Comparison of ENCODE assay signal across 19 cellular contexts in the genomic region with DNA sequence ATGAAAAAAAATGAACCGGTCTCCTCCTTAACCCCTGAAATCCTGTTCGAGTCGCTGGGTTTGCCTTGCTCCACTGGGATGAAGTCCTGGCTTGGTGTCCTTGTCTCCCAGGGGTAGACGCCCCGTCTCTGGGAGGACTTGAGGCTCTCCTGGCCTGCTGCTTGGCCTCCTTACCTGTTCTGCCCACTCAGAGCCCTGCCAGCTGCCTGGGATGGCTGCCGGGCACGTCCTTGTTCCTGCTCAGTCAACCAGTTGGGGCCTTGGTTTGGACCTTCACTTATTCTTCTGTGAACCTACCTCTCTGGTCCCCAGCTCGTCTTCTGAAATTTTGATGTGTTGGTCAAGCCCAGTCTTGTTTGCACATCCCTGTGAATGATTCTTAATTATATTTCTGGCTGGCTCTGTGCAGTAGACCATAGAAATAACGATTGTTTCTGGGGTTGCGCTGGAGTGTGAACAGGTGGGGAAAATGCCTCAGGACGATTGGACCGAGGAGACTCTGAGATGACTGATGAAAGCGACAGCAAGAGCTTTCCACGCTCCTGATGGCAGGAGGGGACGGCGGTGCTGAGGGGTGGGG.
DNase-seq lines count a peak whose midpoint lies in the region; ATAC-seq and TF ChIP-seq lines count a peak whose summit lies in the region.
"Had no signal": no experiment of that assay in that cellular context is flagged by ENCODE, and none has a peak within 500 bp of the region (broad histone marks: within the 10 kb centered on the region; RNA-seq: fewer than 3 reads in every experiment).

No MANE protein-coding gene starts in this region.

- no peak overlapping the region for H3K9ac ChIP-seq in endodermal cell (ENCODE audit: extremely low read depth, low read length, poor library complexity, severe bottlenecking)
- peak overlapping the region; percentile 69 for H3K9ac ChIP-seq in mesenchymal stem cell (ENCODE audit: low read length)

- H4K8ac ChIP-seq in mesenchymal stem cell (ENCODE audit: low read length), result no peak overlapping the region

- H3K4me1 Mint-ChIP-seq in endodermal cell, result peaks cover 38% of the 10 kb centered on the region
- peaks cover 3% of the 10 kb centered on the region for H3K4me1 Mint-ChIP-seq in activated CD8-positive, alpha-beta memory T cell treated with anti-CD3 and anti-CD28 coated beads, Interleukin-2, amount 10 ng/mL, durations not matched to agents 7 days and 5 days

- H3K27me3 ChIP-seq in endodermal cell (ENCODE audit: control insufficient read depth, insufficient read depth, low read length, poor library complexity, severe bottlenecking), result no peaks in the 10 kb centered on the region
- no peaks in the 10 kb centered on the region for H3K27me3 ChIP-seq in mesenchymal stem cell (ENCODE audit: control insufficient read depth in 1 of 2, insufficient read depth in 1 of 2, low read length in 2 of 2)
- no peaks in the 10 kb centered on the region for H3K27me3 ChIP-seq in stomach

- WGBS in endodermal cell (ENCODE audit: insufficient coverage in 1 of 2, insufficient read length in 1 of 2), 2 experiments, result 88% methylated on average over 16 of the region's 16 CpGs
- whole genome bisulfite sequencing in mesenchymal stem cell, result 86% methylated on average over 16 of the region's 16 CpGs
- WGBS in stomach, 5 donors, result 82 to 91% (median 89%) methylated on average over 16 of the region's 16 CpGs

- TF ChIP-seq EP300 in stomach (IDR thresholded peaks at IDR 0.05), result no peak

- H3K27me3 Mint-ChIP-seq in endodermal cell (ENCODE audit: insufficient read depth), result peaks cover 8% of the 10 kb centered on the region
- H3K27me3 Mint-ChIP-seq in activated CD8-positive, alpha-beta memory T cell treated with anti-CD3 and anti-CD28 coated beads, Interleukin-2, amount 10 ng/mL, durations not matched to agents 7 days and 5 days, result peaks cover 11% of the 10 kb centered on the region

- CTCF ChIA-PET in activated CD8-positive, alpha-beta memory T cell treated with anti-CD3 and anti-CD28 coated beads, Interleukin-2, amount 10 ng/mL, durations not matched to agents 7 days and 5 days (lab: Charles Lee), result no interaction called here

- H2BK15ac ChIP-seq in mesenchymal stem cell (ENCODE audit: low read depth, poor library complexity, severe bottlenecking), result no peak overlapping the region

- no peak overlapping the region for H3K4ac ChIP-seq in mesenchymal stem cell (ENCODE audit: low read depth in 1 of 2, low read length in 2 of 2)

- no peak for TF ChIP-seq POLR2A in stomach (IDR thresholded peaks at IDR 0.05)

- peak overlapping the region; percentile 13 for H3K4me3 ChIP-seq in endodermal cell (ENCODE audit: low read length)
- no peak overlapping the region for H3K4me3 ChIP-seq in mesenchymal stem cell (ENCODE audit: insufficient read depth in 1 of 2, low read depth in 1 of 2, low read length in 2 of 2)
- peak overlapping the region in 1 of 4 donors; percentile 17 for H3K4me3 ChIP-seq in stomach

- H3K4me2 ChIP-seq in mesenchymal stem cell (ENCODE audit: low read length, poor library complexity, severe bottlenecking), result no peak overlapping the region

- ATAC-seq in activated CD8-positive, alpha-beta memory T cell treated with anti-CD3 and anti-CD28 coated beads, Interleukin-2, amount 10 ng/mL, durations not matched to agents 7 days and 5 days, result no peak
- ATAC-seq: activated CD4-positive, alpha-beta T cell treated with anti-CD3 and anti-CD28 coated beads for 36 hours; CD8-positive, alpha-beta T cell had no signal

- H3K36me3 ChIP-seq in endodermal cell (ENCODE audit: control insufficient read depth, insufficient read depth, low read length), result no peaks in the 10 kb centered on the region
- no peaks in the 10 kb centered on the region for H3K36me3 ChIP-seq in mesenchymal stem cell (ENCODE audit: control insufficient read depth in 1 of 2, insufficient read depth in 2 of 2, low read depth in 1 of 2, low read length in 2 of 2)
- no peaks in the 10 kb centered on the region for H3K36me3 ChIP-seq in stomach

- peaks cover 11% of the 10 kb centered on the region for H3K4me1 ChIP-seq in endodermal cell (ENCODE audit: control insufficient read depth, insufficient read depth, low read length)
- H3K4me1 ChIP-seq in mesenchymal stem cell (ENCODE audit: control insufficient read depth, insufficient read depth, low read depth, low read length), result no peaks in the 10 kb centered on the region
- peaks cover 0 to 21% (median under 1%) of the 10 kb centered on the region in 4 donors for H3K4me1 ChIP-seq in stomach

- H3K27ac Mint-ChIP-seq in endodermal cell, result no peak overlapping the region
- no peak overlapping the region for H3K27ac Mint-ChIP-seq in activated CD8-positive, alpha-beta memory T cell treated with anti-CD3 and anti-CD28 coated beads, Interleukin-2, amount 10 ng/mL, durations not matched to agents 7 days and 5 days
- H3K27ac Mint-ChIP-seq: memory B cell had no signal

- TF ChIP-seq CTCF in endodermal cell (conservative IDR thresholded peaks at IDR 0.05), result no peak
- no peak for TF ChIP-seq CTCF in stomach (IDR thresholded peaks at IDR 0.05)

- no peaks in the 10 kb centered on the region for H3K9me3 Mint-ChIP-seq in endodermal cell
- no peaks in the 10 kb centered on the region for H3K9me3 Mint-ChIP-seq in activated CD8-positive, alpha-beta memory T cell treated with anti-CD3 and anti-CD28 coated beads, Interleukin-2, amount 10 ng/mL, durations not matched to agents 7 days and 5 days (ENCODE audit: low read depth)
- H3K9me3 Mint-ChIP-seq: CD8-positive, alpha-beta T cell; memory B cell had no signal

- peak; percentile 12 for DNase-seq in DMS53 (lab: John Stamatoyannopoulos, UW)
- DNase-seq in DMS53 treated with DMSO at 0.1 percent for 48 hours (lab: John Stamatoyannopoulos, UW; ENCODE audit: unreplicated experiment), result no peak
- no peak for DNase-seq in endodermal cell
- DNase-seq in mesenchymal stem cell, result no peak
- DNase-seq in stomach, result no peak
- no peak for DNase-seq in activated CD8-positive, alpha-beta memory T cell treated with anti-CD3 and anti-CD28 coated beads, Interleukin-2, amount 10 ng/mL, durations not matched to agents 7 days and 5 days
- DNase-seq in head of caudate nucleus, result no peak
- DNase-seq in NCI-H1092 treated with DMSO at 0.1 percent for 48 hours (lab: John Stamatoyannopoulos, UW), result no peak
- DNase-seq: activated CD4-positive, alpha-beta T cell treated with anti-CD3 and anti-CD28 coated beads for 36 hours; CD8-positive, alpha-beta T cell; GF-D8; GOT3; hippocampal formation; IMR-90; NCI-H1694; NCI-H69; stimulated activated CD4-positive, alpha-beta T cell treated with anti-CD3 and anti-CD28 coated beads, Interleukin-2, amount 100 ng/mL, for 48 hours had no signal

- no peak overlapping the region for H2AK5ac ChIP-seq in mesenchymal stem cell (ENCODE audit: low read length, severe bottlenecking)

- no peak overlapping the region for H2AFZ ChIP-seq in mesenchymal stem cell (ENCODE audit: low read depth, low read length)

- no peak overlapping the region for H3K14ac ChIP-seq in mesenchymal stem cell (ENCODE audit: low read length in 2 of 2)

- H3K4me3 Mint-ChIP-seq in endodermal cell, result no peak overlapping the region
- H3K4me3 Mint-ChIP-seq in activated CD8-positive, alpha-beta memory T cell treated with anti-CD3 and anti-CD28 coated beads, Interleukin-2, amount 10 ng/mL, durations not matched to agents 7 days and 5 days, result no peak overlapping the region
- H3K4me3 Mint-ChIP-seq: activated CD4-positive, alpha-beta T cell treated with anti-CD3 and anti-CD28 coated beads for 36 hours had no signal

- H2BK12ac ChIP-seq in mesenchymal stem cell (ENCODE audit: low read length in 2 of 2), result no peak overlapping the region

- no peak overlapping the region for H2BK5ac ChIP-seq in mesenchymal stem cell (ENCODE audit: low read depth, low read length, poor library complexity, severe bottlenecking)

- no peak overlapping the region for H3K18ac ChIP-seq in mesenchymal stem cell (ENCODE audit: low read depth in 1 of 2, low read length in 2 of 2)

- no peak overlapping the region for H2BK120ac ChIP-seq in mesenchymal stem cell (ENCODE audit: low read depth, low read length)

- no peaks in the 10 kb centered on the region for H3K36me3 Mint-ChIP-seq in endodermal cell (ENCODE audit: low read depth)
- H3K36me3 Mint-ChIP-seq in activated CD8-positive, alpha-beta memory T cell treated with anti-CD3 and anti-CD28 coated beads, Interleukin-2, amount 10 ng/mL, durations not matched to agents 7 days and 5 days, result no peaks in the 10 kb centered on the region
- H3K36me3 Mint-ChIP-seq: CD8-positive, alpha-beta T cell; memory B cell had no signal

- no peak overlapping the region for H3K23ac ChIP-seq in mesenchymal stem cell (ENCODE audit: low read length in 2 of 2)

- no peaks in the 10 kb centered on the region for H3K79me1 ChIP-seq in mesenchymal stem cell (replicated peaks; ENCODE audit: low read length, poor library complexity, severe bottlenecking)

- intact Hi-C loops in stomach (cut with DNase I; ENCODE audit: low total_unique reads) (no loop called here), head of caudate nucleus (cut with DNase I) (no loop called here)

- no peaks in the 10 kb centered on the region for H3K9me3 ChIP-seq in endodermal cell (ENCODE audit: control insufficient read depth, low read length)
- H3K9me3 ChIP-seq in mesenchymal stem cell (ENCODE audit: control insufficient read depth, low read length), result no peaks in the 10 kb centered on the region
- H3K9me3 ChIP-seq in stomach, result no peaks in the 10 kb centered on the region

- no peak overlapping the region for H4K91ac ChIP-seq in mesenchymal stem cell (ENCODE audit: low read length)

- H3K27ac ChIP-seq in endodermal cell (ENCODE audit: low read depth, low read length) (no peak overlapping the region), mesenchymal stem cell (ENCODE audit: low read length, poor library complexity, severe bottlenecking) (no peak overlapping the region), stomach (peak overlapping the region in 4 of 5 donors; percentile 9 to 69 (median 59))
- H3K27ac ChIP-seq: 22Rv1 had no signal

Comparison
In these comparisons a context has a peak if more than half of its experiments do, and no peak if none do; other contexts are left out.
1. H3K27ac ChIP-seq: peak in stomach (4 of 5); none in endodermal cell (single experiment) and mesenchymal stem cell (single experiment).